1 cellular context compared by ENCODE assay signal in genomic region chr10:17348111-17349008, GRCh38.
TF ChIP-seq lines count a peak whose summit lies in the region.

No MANE protein-coding gene starts in this region.

TF ChIP-seq in HepG2, 621 proteins besides CTCF, POLR2A, EP300 and RAD21 (continued from another document):
- TF ChIP-seq NFAT5 (CRISPR knock-in tag; IDR thresholded peaks at IDR 0.05), result no peak
- no peak for TF ChIP-seq TMF1 (CRISPR knock-in tag; IDR thresholded peaks at IDR 0.05; ENCODE audit: low read depth)
- TF ChIP-seq MEIS2 (CRISPR knock-in tag; IDR thresholded peaks at IDR 0.05), result no peak
- TF ChIP-seq PRMT3 (CRISPR knock-in tag; IDR thresholded peaks at IDR 0.05; ENCODE audit: borderline replicate concordance, low read depth), result no peak
- TF ChIP-seq MXI1 (IDR thresholded peaks at IDR 0.05; ENCODE audit: borderline replicate concordance, low read depth, low read length), result no peak
- no peak for TF ChIP-seq ZMAT5 (CRISPR knock-in tag; IDR thresholded peaks at IDR 0.05; ENCODE audit: borderline replicate concordance, low read depth)
- TF ChIP-seq XRCC5 (optimal IDR thresholded peaks at IDR 0.05; ENCODE audit: low read length), result no peak
- no peak for TF ChIP-seq ERF (CRISPR knock-in tag; IDR thresholded peaks at IDR 0.05)
- TF ChIP-seq ZNF629 (CRISPR knock-in tag; conservative IDR thresholded peaks at IDR 0.05), result no peak
- no peak for TF ChIP-seq TGIF2 (CRISPR knock-in tag; IDR thresholded peaks at IDR 0.05)
- TF ChIP-seq ZNF530 (CRISPR knock-in tag; IDR thresholded peaks at IDR 0.05; ENCODE audit: low read depth), result no peak
- no peak for TF ChIP-seq ZNF75D (CRISPR knock-in tag; IDR thresholded peaks at IDR 0.05; ENCODE audit: borderline replicate concordance)
